In genomic region chr19:3024509-3024869, GRCh38 we compare ENCODE assay signal across 18 cellular contexts. TPM values are rescaled to one million over a fixed set of nuclear protein-coding genes. Genes with fewer than 3 reads are reported as not detected.
DNase-seq lines count a peak whose midpoint lies in the region; ATAC-seq and TF ChIP-seq lines count a peak whose summit lies in the region.
"Had no signal": no experiment of that assay in that cellular context is flagged by ENCODE, and none has a peak within 500 bp of the region (broad histone marks: within the 10 kb centered on the region; RNA-seq: fewer than 3 reads in every experiment).

No MANE protein-coding gene starts in this region.

- peaks cover 23% of the 10 kb centered on the region for H3K27me3 Mint-ChIP-seq in activated CD4-positive, alpha-beta T cell treated with anti-CD3 and anti-CD28 coated beads, Interleukin-2, amount 10 ng/mL, durations not matched to agents 7 days and 5 days
- H3K27me3 Mint-ChIP-seq in GM23338 (ENCODE audit: insufficient read depth, low read depth, poor library complexity) = peaks cover 42% of the 10 kb centered on the region
- H3K27me3 Mint-ChIP-seq in activated naive CD8-positive, alpha-beta T cell treated with anti-CD3 and anti-CD28 coated beads for 36 hours = peaks cover 6% of the 10 kb centered on the region
- H3K27me3 Mint-ChIP-seq in naive thymus-derived CD8-positive, alpha-beta T cell = peaks cover 0 to 7% (median 0%) of the 10 kb centered on the region in 5 donors

- H3K4me2 ChIP-seq in GM23338 = peak overlapping the region; percentile 81

- no peaks in the 10 kb centered on the region for H3K9me3 ChIP-seq in Peyer's patch
- H3K9me3 ChIP-seq: stomach had no signal

- no peak for TF ChIP-seq POLR2A in Peyer's patch (IDR thresholded peaks at IDR 0.05)

- CTCF ChIA-PET in activated CD4-positive, alpha-beta T cell treated with anti-CD3 and anti-CD28 coated beads, Interleukin-2, amount 10 ng/mL, durations not matched to agents 7 days and 5 days (lab: Charles Lee) = interaction anchor here (0.7 to 2.0 kb wide), 5 partner anchors 8 to 222 kb away, joined by 3 to 8 read pairs (median 3); no protein-coding TSS in a partner anchor

- H3K36me3 ChIP-seq in GM23338 (ENCODE audit: insufficient read depth) = no peaks in the 10 kb centered on the region
- no peaks in the 10 kb centered on the region for H3K36me3 ChIP-seq in Peyer's patch

- ATAC-seq in GM23338 = no peak
- ATAC-seq in naive thymus-derived CD8-positive, alpha-beta T cell = no peak
- ATAC-seq in HG03521 (IDR thresholded peaks at IDR 0.05; ENCODE audit: unreplicated experiment) = no peak
- ATAC-seq in GM18520 (IDR thresholded peaks at IDR 0.05; ENCODE audit: unreplicated experiment) = no peak
- ATAC-seq: Panc1 had no signal

- H3K27ac ChIP-seq in GM23338 (ENCODE audit: low read depth) (no peak overlapping the region), Peyer's patch (peak overlapping the region in 1 of 4 donors; percentile 44)
- H3K27ac ChIP-seq: stomach had no signal

- peak overlapping the region; percentile 25 for H3K27ac Mint-ChIP-seq in activated CD4-positive, alpha-beta T cell treated with anti-CD3 and anti-CD28 coated beads, Interleukin-2, amount 10 ng/mL, durations not matched to agents 7 days and 5 days
- no peak overlapping the region for H3K27ac Mint-ChIP-seq in GM23338
- H3K27ac Mint-ChIP-seq in activated naive CD8-positive, alpha-beta T cell treated with anti-CD3 and anti-CD28 coated beads for 36 hours = no peak overlapping the region
- peak overlapping the region in 5 of 10 donors; percentile 48 to 80 (median 67) for H3K27ac Mint-ChIP-seq in naive thymus-derived CD8-positive, alpha-beta T cell

- H3K4me1 ChIP-seq in GM23338 (ENCODE audit: insufficient read depth) = peaks cover 15% of the 10 kb centered on the region; the same call in 1 of the 2 replicates
- peaks cover 0 to 17% (median 7%) of the 10 kb centered on the region in 4 donors for H3K4me1 ChIP-seq in Peyer's patch

- H3K27me3 ChIP-seq in GM23338 (ENCODE audit: insufficient read depth) (peaks cover 51% of the 10 kb centered on the region), Peyer's patch (no peaks in the 10 kb centered on the region)

- peak overlapping the region; percentile 78 for H2AFZ ChIP-seq in GM23338

- TF ChIP-seq CTCF in GM23338 (conservative IDR thresholded peaks at IDR 0.05; ENCODE audit: low read depth in 2 of 2) = no peak
- no peak for TF ChIP-seq CTCF in Peyer's patch (IDR thresholded peaks at IDR 0.05)

- DNase-seq in activated CD4-positive, alpha-beta T cell treated with anti-CD3 and anti-CD28 coated beads, Interleukin-2, amount 10 ng/mL, durations not matched to agents 7 days and 5 days = no peak
- no peak for DNase-seq in activated CD4-positive, alpha-beta T cell treated with anti-CD3 and anti-CD28 coated beads for 1 hour
- DNase-seq in GM23338 (ENCODE audit: low spot score) = no peak
- no peak for DNase-seq in activated naive CD8-positive, alpha-beta T cell treated with anti-CD3 and anti-CD28 coated beads for 36 hours
- no peak for DNase-seq in naive thymus-derived CD8-positive, alpha-beta T cell
- DNase-seq in Peyer's patch = no peak
- DNase-seq: ACHN; activated CD4-positive, CD25-positive, alpha-beta regulatory T cell treated with anti-CD3 and anti-CD28 coated beads, Interleukin-2, amount 50 U/mL, for 72 hours; activated effector memory CD4-positive, alpha-beta T cell treated with Interleukin-2 at 50 U/mL for 16 hours; COR-L47; NCI-H1694 treated with DMSO at 0.1 percent for 48 hours; NCI-H526; posterior cingulate gyrus; stomach; SW 1271 had no signal

- H4K20me1 ChIP-seq in GM23338 (replicated peaks; ENCODE audit: insufficient read depth) = no peaks in the 10 kb centered on the region

- no peaks in the 10 kb centered on the region for H3F3A ChIP-seq in GM23338 (replicated peaks; ENCODE audit: low read depth)

- H3K4me1 Mint-ChIP-seq in activated CD4-positive, alpha-beta T cell treated with anti-CD3 and anti-CD28 coated beads, Interleukin-2, amount 10 ng/mL, durations not matched to agents 7 days and 5 days = peaks cover 31% of the 10 kb centered on the region
- H3K4me1 Mint-ChIP-seq in GM23338 = peaks cover 19% of the 10 kb centered on the region
- peaks cover 22% of the 10 kb centered on the region for H3K4me1 Mint-ChIP-seq in activated naive CD8-positive, alpha-beta T cell treated with anti-CD3 and anti-CD28 coated beads for 36 hours
- peaks cover 14 to 35% (median 21%) of the 10 kb centered on the region in 4 donors for H3K4me1 Mint-ChIP-seq in naive thymus-derived CD8-positive, alpha-beta T cell

- no peaks in the 10 kb centered on the region for H3K9me3 Mint-ChIP-seq in activated CD4-positive, alpha-beta T cell treated with anti-CD3 and anti-CD28 coated beads, Interleukin-2, amount 10 ng/mL, durations not matched to agents 7 days and 5 days
- no peaks in the 10 kb centered on the region for H3K9me3 Mint-ChIP-seq in GM23338
- H3K9me3 Mint-ChIP-seq in activated naive CD8-positive, alpha-beta T cell treated with anti-CD3 and anti-CD28 coated beads for 36 hours = no peaks in the 10 kb centered on the region
- H3K9me3 Mint-ChIP-seq in naive thymus-derived CD8-positive, alpha-beta T cell = no peaks in the 10 kb centered on the region

- H3K79me2 ChIP-seq in GM23338 (replicated peaks; ENCODE audit: insufficient read depth) = no peaks in the 10 kb centered on the region

- no peaks in the 10 kb centered on the region for H3K36me3 Mint-ChIP-seq in activated CD4-positive, alpha-beta T cell treated with anti-CD3 and anti-CD28 coated beads, Interleukin-2, amount 10 ng/mL, durations not matched to agents 7 days and 5 days (ENCODE audit: low read depth)
- 0 out of 3 replicates have a peak, but pooled peaks cover 2% of the 10 kb centered on the region for H3K36me3 Mint-ChIP-seq in GM23338 (ENCODE audit: low read depth)
- H3K36me3 Mint-ChIP-seq in activated naive CD8-positive, alpha-beta T cell treated with anti-CD3 and anti-CD28 coated beads for 36 hours = no peaks in the 10 kb centered on the region
- no peaks in the 10 kb centered on the region for H3K36me3 Mint-ChIP-seq in naive thymus-derived CD8-positive, alpha-beta T cell

- peak overlapping the region; percentile 55 for H3K4me3 ChIP-seq in GM23338
- peak overlapping the region in 1 of 4 donors; percentile 22 for H3K4me3 ChIP-seq in Peyer's patch
- H3K4me3 ChIP-seq: stomach had no signal

- no peaks in the 10 kb centered on the region for H3K9me2 ChIP-seq in GM23338 (ENCODE audit: insufficient read depth)

- H3K4me3 Mint-ChIP-seq in activated CD4-positive, alpha-beta T cell treated with anti-CD3 and anti-CD28 coated beads, Interleukin-2, amount 10 ng/mL, durations not matched to agents 7 days and 5 days = no peak overlapping the region
- peak overlapping the region; percentile 54 for H3K4me3 Mint-ChIP-seq in GM23338
- H3K4me3 Mint-ChIP-seq in activated naive CD8-positive, alpha-beta T cell treated with anti-CD3 and anti-CD28 coated beads for 36 hours = peak overlapping the region; percentile 22
- peak overlapping the region; percentile 36 to 81 (median 70) for H3K4me3 Mint-ChIP-seq in naive thymus-derived CD8-positive, alpha-beta T cell

- POLR2A ChIA-PET in activated CD4-positive, alpha-beta T cell treated with anti-CD3 and anti-CD28 coated beads, Interleukin-2, amount 10 ng/mL, durations not matched to agents 7 days and 5 days (lab: Charles Lee) = interaction anchor here (1.0 kb wide), 1 partner anchor 11 kb away, joined by 4 read pairs; no protein-coding TSS in a partner anchor
- POLR2A ChIA-PET in naive thymus-derived CD8-positive, alpha-beta T cell (lab: Charles Lee) = interaction anchor here (0.6 to 2.9 kb wide), 10 partner anchors 10 to 133 kb away, joined by 3 to 20 read pairs (median 3); partner anchors contain the start of gene TLE6

RNA-seq across cellular contexts. Expression of gene TLE2, which starts 4.6 kb away (rescaled TPM):
- total RNA-seq in activated CD4-positive, alpha-beta T cell treated with anti-CD3 and anti-CD28 coated beads, Interleukin-2, amount 10 ng/mL, durations not matched to agents 7 days and 5 days = under 1 TPM; 0.99 to 1.00 TPM
- total RNA-seq in GM23338 (2014; rRNA removed; shearing (Covaris generic)) = 21.3 and 22.8 TPM in 2 replicates
- polyA plus RNA-seq in GM23338 (2016; fragmentation: Nextera tagmentation; extraction: Ambion mirVana) = 5.2 and 5.6 TPM in 2 replicates
- 1 to 10 TPM; 1.4 to 2.3 TPM for total RNA-seq in activated naive CD8-positive, alpha-beta T cell treated with anti-CD3 and anti-CD28 coated beads for 36 hours
- 10 to 100 TPM; 19.1 to 21.1 TPM for total RNA-seq in naive thymus-derived CD8-positive, alpha-beta T cell
- polyA plus RNA-seq in naive thymus-derived CD8-positive, alpha-beta T cell = 10 to 100 TPM in 2 of 3 donors, 1 to 10 TPM in 1; 7.0 to 12.4 (median 10.8) TPM
- total RNA-seq in Peyer's patch = 10 to 100 TPM in 3 of 4 donors, 1 to 10 TPM in 1; 4.6 to 45.2 (median 29.2) TPM

RNA-seq across cellular contexts. Expression of gene TLE5, which starts 37.8 kb away (rescaled TPM):
- total RNA-seq in activated CD4-positive, alpha-beta T cell treated with anti-CD3 and anti-CD28 coated beads, Interleukin-2, amount 10 ng/mL, durations not matched to agents 7 days and 5 days = 100 to 1,000 TPM; 837 to 960 TPM
- 151 and 154 TPM in 2 replicates for total RNA-seq in GM23338 (2014; rRNA removed; shearing (Covaris generic))
- 130 and 132 TPM in 2 replicates for polyA plus RNA-seq in GM23338 (2016; fragmentation: Nextera tagmentation; extraction: Ambion mirVana)
- total RNA-seq in activated naive CD8-positive, alpha-beta T cell treated with anti-CD3 and anti-CD28 coated beads for 36 hours = 100 to 1,000 TPM; 221 to 222 TPM
- 100 to 1,000 TPM; 981 to 983 TPM for total RNA-seq in naive thymus-derived CD8-positive, alpha-beta T cell
- 100 to 1,000 TPM; 451 to 924 (median 555) TPM for polyA plus RNA-seq in naive thymus-derived CD8-positive, alpha-beta T cell
- total RNA-seq in Peyer's patch = 100 to 1,000 TPM; 134 to 366 (median 289) TPM

RNA-seq across cellular contexts. Expression of gene TLE6, which starts 47.1 kb away (rescaled TPM):
- total RNA-seq in activated CD4-positive, alpha-beta T cell treated with anti-CD3 and anti-CD28 coated beads, Interleukin-2, amount 10 ng/mL, durations not matched to agents 7 days and 5 days = 1 to 10 TPM; 1.2 to 1.6 TPM
- total RNA-seq in GM23338 (2014; rRNA removed; shearing (Covaris generic)) = 0.70 and 2.4 TPM in 2 replicates
- polyA plus RNA-seq in GM23338 (2016; fragmentation: Nextera tagmentation; extraction: Ambion mirVana) = 1.3 and 2.4 TPM in 2 replicates
- 1 to 10 TPM; 2.4 to 3.2 TPM for total RNA-seq in activated naive CD8-positive, alpha-beta T cell treated with anti-CD3 and anti-CD28 coated beads for 36 hours
- under 1 TPM in 1 of 2 experiments, not detected in 1; 0.30 TPM for total RNA-seq in naive thymus-derived CD8-positive, alpha-beta T cell
- polyA plus RNA-seq in naive thymus-derived CD8-positive, alpha-beta T cell = under 1 TPM in 2 of 3 donors, not detected in 1; 0.52 to 0.82 TPM
- total RNA-seq in Peyer's patch = 1 to 10 TPM in 2 of 4 donors, not detected in 2; 1.9 to 2.5 TPM
